Comparison of ENCODE assay signal across 10 cellular contexts in the genomic region with DNA sequence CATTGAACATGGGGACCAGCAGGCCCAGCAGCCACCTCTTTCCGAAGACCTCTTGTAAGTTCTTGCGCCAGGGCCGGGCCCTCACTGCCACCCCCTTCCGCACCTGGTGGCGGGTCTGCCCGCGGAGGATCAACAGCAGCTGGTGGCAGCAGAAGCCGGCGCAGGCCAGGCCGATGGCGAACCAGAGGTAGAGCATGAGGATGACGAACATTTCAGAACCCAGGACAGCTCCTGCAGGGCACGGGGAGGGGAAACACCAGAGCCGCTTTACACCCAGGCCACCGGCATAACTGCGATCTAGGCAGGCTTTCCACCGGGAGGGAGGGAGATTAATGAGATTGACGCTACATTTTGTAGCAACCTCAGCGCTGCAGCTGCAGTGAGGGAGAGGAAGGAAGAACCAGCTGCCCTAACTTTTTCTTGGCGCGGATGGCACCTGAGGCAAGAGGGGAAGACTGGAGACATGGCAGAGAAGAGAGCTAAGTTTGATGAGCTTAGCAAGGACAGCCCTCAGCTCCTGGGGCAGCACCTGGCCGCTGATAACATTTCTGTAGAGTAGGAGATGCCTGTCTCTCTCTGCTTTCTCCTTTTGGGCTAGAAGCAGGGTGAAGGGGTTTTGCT. TPM values are rescaled to one million over a fixed set of nuclear protein-coding genes. Genes with fewer than 3 reads are reported as not detected.
DNase-seq lines count a peak whose midpoint lies in the region; ATAC-seq, FAIRE-seq and TF ChIP-seq lines count a peak whose summit lies in the region.
"Had no signal": no experiment of that assay in that cellular context is flagged by ENCODE, and none has a peak within 500 bp of the region (broad histone marks: within the 10 kb centered on the region; RNA-seq: fewer than 3 reads in every experiment).

No MANE protein-coding gene starts in this region.

- DNase-seq in Caco-2 (peak; percentile 76 to 84), T-helper 1 cell (peak in 4 of 5 donors; percentile 21 to 50 (median 44)), bronchial epithelial cell (ENCODE audit: low read depth) (peak; percentile 58), mesendoderm (peak; percentile 84), upper lobe of right lung (peak; percentile 69), NCI-H146 (lab: John Stamatoyannopoulos, UW) (no peak), dedifferentiated amniotic fluid mesenchymal stem cell (ENCODE audit: extremely low spot score) (no peak)

- TF ChIP-seq CTCF in Caco-2 (IDR thresholded peaks at IDR 0.05; ENCODE audit: insufficient read depth in 1 of 2, low read depth in 1 of 2, low read length in 1 of 2, severe bottlenecking in 1 of 2, unreplicated experiment in 1 of 2) (no peak), bronchial epithelial cell (IDR thresholded peaks at IDR 0.05; ENCODE audit: insufficient read depth, low read length, severe bottlenecking) (no peak), upper lobe of right lung (IDR thresholded peaks at IDR 0.05) (no peak)

- H3K9ac ChIP-seq in mesendoderm (ENCODE audit: low read length): no peak overlapping the region

- no peak overlapping the region for H2AK5ac ChIP-seq in mesendoderm (ENCODE audit: low read length)

- no peak overlapping the region for H3K4me3 Mint-ChIP-seq in Caco-2 (ENCODE audit: unreplicated experiment)

- WGBS in mesendoderm (ENCODE audit: extremely low coverage, insufficient coverage, low lambda C conversion rate): no CpG with 5 or more reads among the region's 22 CpGs

- no TSS peak for BruUV-seq in Caco-2 (replicated peaks; lab: Mats Ljungman, UMichigan)

- H3K27ac ChIP-seq in mesendoderm (ENCODE audit: low read depth, low read length): no peak overlapping the region
- no peak overlapping the region for H3K27ac ChIP-seq in upper lobe of right lung
- H3K27ac ChIP-seq: suprapubic skin had no signal

- H3K4ac ChIP-seq in mesendoderm (ENCODE audit: low read depth, low read length): no peak overlapping the region

- H2BK120ac ChIP-seq in mesendoderm (ENCODE audit: low read depth, low read length): no peak overlapping the region

- H3K9me3 Mint-ChIP-seq in Caco-2 (ENCODE audit: unreplicated experiment): no peaks in the 10 kb centered on the region

- no peak overlapping the region for H3K18ac ChIP-seq in mesendoderm (ENCODE audit: low read length)

- H3K27me3 Mint-ChIP-seq in Caco-2 (ENCODE audit: insufficient read depth, unreplicated experiment): peaks cover 26% of the 10 kb centered on the region

- no peak overlapping the region for H4K8ac ChIP-seq in mesendoderm (ENCODE audit: low read depth, low read length)

- H3K4me1 ChIP-seq in Caco-2 (no peaks in the 10 kb centered on the region), mesendoderm (ENCODE audit: control insufficient read depth, low read depth, low read length) (no peaks in the 10 kb centered on the region), upper lobe of right lung (no peaks in the 10 kb centered on the region)
- H3K4me1 ChIP-seq: suprapubic skin had no signal

- H3K36me3 ChIP-seq in Caco-2 (ENCODE audit: control insufficient read depth, insufficient read depth, low read length) (no peaks in the 10 kb centered on the region), bronchial epithelial cell (ENCODE audit: control insufficient read depth, insufficient read depth, low read length) (no peaks in the 10 kb centered on the region), mesendoderm (ENCODE audit: control insufficient read depth, insufficient read depth, low read length) (no peaks in the 10 kb centered on the region), upper lobe of right lung (no peaks in the 10 kb centered on the region)
- H3K36me3 ChIP-seq: suprapubic skin had no signal

- H3K27me3 ChIP-seq in Caco-2 (replicated peaks; ENCODE audit: control insufficient read depth, insufficient read depth, low read length): no peaks in the 10 kb centered on the region
- H3K27me3 ChIP-seq in bronchial epithelial cell (ENCODE audit: control insufficient read depth, insufficient read depth, low read length): peaks cover 12% of the 10 kb centered on the region
- H3K27me3 ChIP-seq in mesendoderm (ENCODE audit: insufficient read depth, low read length, poor library complexity): no peaks in the 10 kb centered on the region
- H3K27me3 ChIP-seq in upper lobe of right lung: peaks cover 50% of the 10 kb centered on the region

- no peak overlapping the region for H3K27ac Mint-ChIP-seq in Caco-2 (ENCODE audit: unreplicated experiment)

- peaks cover 6% of the 10 kb centered on the region for H3K4me1 Mint-ChIP-seq in Caco-2 (ENCODE audit: low read depth, unreplicated experiment)

- FAIRE-seq in bronchial epithelial cell (lab: Jason Lieb, UNC): no peak
- FAIRE-seq: colon had no signal

- H3K36me3 Mint-ChIP-seq in Caco-2 (ENCODE audit: insufficient read depth, unreplicated experiment): no peaks in the 10 kb centered on the region

- POLR2A ChIA-PET in Caco-2 (lab: Charles Lee): interaction anchor here (0.7 kb wide), 1 partner anchor 13 kb away, joined by 3 read pairs; no protein-coding TSS in a partner anchor

- H3K79me1 ChIP-seq in mesendoderm (ENCODE audit: low read length): no peaks in the 10 kb centered on the region

- H3K4me2 ChIP-seq in mesendoderm (ENCODE audit: low read length): no peak overlapping the region

- no peak overlapping the region for H2BK15ac ChIP-seq in mesendoderm (replicated peaks; ENCODE audit: low read depth)

- H2BK5ac ChIP-seq in mesendoderm (ENCODE audit: low read length): no peak overlapping the region

- CTCF ChIA-PET in Caco-2 (lab: Charles Lee): interaction anchor here (0.8 to 1.8 kb wide), 3 partner anchors 18 to 80 kb away, joined by 3 to 9 read pairs (median 5); no protein-coding TSS in a partner anchor

- intact Hi-C loops in Caco-2 (cut with micrococcal nuclease; ENCODE audit: unreplicated experiment) (no loop called here), upper lobe of right lung (cut with DNase I) (no loop called here)

- H3K9me3 ChIP-seq in Caco-2: no peaks in the 10 kb centered on the region
- H3K9me3 ChIP-seq in upper lobe of right lung: no peaks in the 10 kb centered on the region
- H3K9me3 ChIP-seq: suprapubic skin had no signal

- no peak overlapping the region for H3K56ac ChIP-seq in mesendoderm (ENCODE audit: low read length)

- no peak overlapping the region for H3K23ac ChIP-seq in mesendoderm (ENCODE audit: low read length)

- H3K4me3 ChIP-seq in Caco-2 (ENCODE audit: low read depth, low read length): no peak overlapping the region
- H3K4me3 ChIP-seq in bronchial epithelial cell (ENCODE audit: low read depth, low read length): no peak overlapping the region
- no peak overlapping the region for H3K4me3 ChIP-seq in mesendoderm (ENCODE audit: low read length)
- H3K4me3 ChIP-seq in upper lobe of right lung: no peak overlapping the region
- H3K4me3 ChIP-seq: suprapubic skin had no signal

- H3K79me2 ChIP-seq in mesendoderm (ENCODE audit: control insufficient read depth, insufficient read depth, low read length): no peaks in the 10 kb centered on the region

- ATAC-seq in HG02798 (IDR thresholded peaks at IDR 0.05; ENCODE audit: poor library complexity, unreplicated experiment): peak; percentile 69
- peak; percentile 72 for ATAC-seq in upper lobe of right lung

- no peak overlapping the region for H4K5ac ChIP-seq in mesendoderm (ENCODE audit: low read length)

RNA-seq across cellular contexts. Expression of gene ZDHHC22, which starts 7.8 kb away (rescaled TPM):
- total RNA-seq in Caco-2 (2022) (not detected in 2 replicates), bronchial epithelial cell (not detected in 2 replicates), upper lobe of right lung (not detected)
- 9.1 TPM for polyA plus RNA-seq in mesendoderm (2013, experiment 1 of 2)
- 10.0 TPM for polyA plus RNA-seq in mesendoderm (2013, experiment 2 of 2)
- total RNA-seq: suprapubic skin had no signal

RNA-seq across cellular contexts. Expression of gene CIPC, which starts 35.8 kb away (rescaled TPM):
- total RNA-seq in Caco-2 (2022): 12.8 and 15.4 TPM in 2 replicates
- 9.7 and 14.5 TPM in 2 replicates for total RNA-seq in bronchial epithelial cell
- polyA plus RNA-seq in mesendoderm (2013, experiment 1 of 2): 12.6 TPM
- polyA plus RNA-seq in mesendoderm (2013, experiment 2 of 2): 13.2 TPM
- 24.9 TPM for total RNA-seq in upper lobe of right lung

RNA-seq across cellular contexts. Expression of gene TMEM63C, which starts 47.8 kb away (rescaled TPM):
- total RNA-seq in Caco-2 (2022) (1.3 and 1.4 TPM in 2 replicates), bronchial epithelial cell (0.79 and 4.5 TPM in 2 replicates), upper lobe of right lung (0.06 TPM)
- 2.3 TPM for polyA plus RNA-seq in mesendoderm (2013, experiment 1 of 2)
- polyA plus RNA-seq in mesendoderm (2013, experiment 2 of 2): 2.1 TPM

Comparison
In these comparisons a context has a peak if more than half of its experiments do, and no peak if none do; other contexts are left out.
1. DNase-seq: peak in Caco-2 (2 of 2), T-helper 1 cell (4 of 5), bronchial epithelial cell (single experiment), mesendoderm (single experiment) and upper lobe of right lung (single experiment); none in NCI-H146 (single experiment) and dedifferentiated amniotic fluid mesenchymal stem cell (single experiment).